1 cellular context compared by ENCODE assay signal in genomic region chr6:62391358-62391757, GRCh38.
TF ChIP-seq lines count a peak whose summit lies in the region.

No MANE protein-coding gene starts in this region.

TF ChIP-seq in GM12878, 131 proteins besides CTCF, POLR2A, EP300 and RAD21 (continued from another document):
- TF ChIP-seq, protein P1, sequence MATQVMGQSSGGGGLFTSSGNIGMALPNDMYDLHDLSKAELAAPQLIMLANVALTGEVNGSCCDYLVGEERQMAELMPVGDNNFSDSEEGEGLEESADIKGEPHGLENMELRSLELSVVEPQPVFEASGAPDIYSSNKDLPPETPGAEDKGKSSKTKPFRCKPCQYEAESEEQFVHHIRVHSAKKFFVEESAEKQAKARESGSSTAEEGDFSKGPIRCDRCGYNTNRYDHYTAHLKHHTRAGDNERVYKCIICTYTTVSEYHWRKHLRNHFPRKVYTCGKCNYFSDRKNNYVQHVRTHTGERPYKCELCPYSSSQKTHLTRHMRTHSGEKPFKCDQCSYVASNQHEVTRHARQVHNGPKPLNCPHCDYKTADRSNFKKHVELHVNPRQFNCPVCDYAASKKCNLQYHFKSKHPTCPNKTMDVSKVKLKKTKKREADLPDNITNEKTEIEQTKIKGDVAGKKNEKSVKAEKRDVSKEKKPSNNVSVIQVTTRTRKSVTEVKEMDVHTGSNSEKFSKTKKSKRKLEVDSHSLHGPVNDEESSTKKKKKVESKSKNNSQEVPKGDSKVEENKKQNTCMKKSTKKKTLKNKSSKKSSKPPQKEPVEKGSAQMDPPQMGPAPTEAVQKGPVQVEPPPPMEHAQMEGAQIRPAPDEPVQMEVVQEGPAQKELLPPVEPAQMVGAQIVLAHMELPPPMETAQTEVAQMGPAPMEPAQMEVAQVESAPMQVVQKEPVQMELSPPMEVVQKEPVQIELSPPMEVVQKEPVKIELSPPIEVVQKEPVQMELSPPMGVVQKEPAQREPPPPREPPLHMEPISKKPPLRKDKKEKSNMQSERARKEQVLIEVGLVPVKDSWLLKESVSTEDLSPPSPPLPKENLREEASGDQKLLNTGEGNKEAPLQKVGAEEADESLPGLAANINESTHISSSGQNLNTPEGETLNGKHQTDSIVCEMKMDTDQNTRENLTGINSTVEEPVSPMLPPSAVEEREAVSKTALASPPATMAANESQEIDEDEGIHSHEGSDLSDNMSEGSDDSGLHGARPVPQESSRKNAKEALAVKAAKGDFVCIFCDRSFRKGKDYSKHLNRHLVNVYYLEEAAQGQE (IDR thresholded peaks at IDR 0.05; ENCODE audit: low read depth, low read length): no peak
- TF ChIP-seq RBBP5 (conservative IDR thresholded peaks at IDR 0.05) (no peak), ATF2 (IDR thresholded peaks at IDR 0.05; ENCODE audit: low read length) (no peak), MEF2B (IDR thresholded peaks at IDR 0.05; ENCODE audit: partially characterized antibody, poor library complexity, severe bottlenecking) (no peak), DPF2 (IDR thresholded peaks at IDR 0.05) (no peak), POLR2AphosphoS2 (IDR thresholded peaks at IDR 0.05; ENCODE audit: low read depth, low read length) (no peak), E4F1 (IDR thresholded peaks at IDR 0.05; ENCODE audit: borderline replicate concordance, partially characterized antibody) (no peak), SP1 (IDR thresholded peaks at IDR 0.05; ENCODE audit: low read depth, low read length) (no peak), RB1 (IDR thresholded peaks at IDR 0.05; ENCODE audit: borderline replicate concordance) (no peak), PAX8 (IDR thresholded peaks at IDR 0.05) (no peak), MTA2 (IDR thresholded peaks at IDR 0.05; ENCODE audit: low read depth) (no peak), ASH2L (IDR thresholded peaks at IDR 0.05; ENCODE audit: borderline replicate concordance, low read depth) (no peak), IRF4 (IDR thresholded peaks at IDR 0.05; ENCODE audit: low read depth, low read length) (no peak), ZBTB11 (CRISPR knock-in tag; IDR thresholded peaks at IDR 0.05) (no peak)
